ENCODE assay signal across 9 cellular contexts in genomic region chr15:67188551-67189218, GRCh38.
A peak's percentile ranks its signal among the peaks of the same experiment; 100 is the strongest.
DNase-seq lines count a peak whose midpoint lies in the region; TF ChIP-seq lines count a peak whose summit lies in the region.
"Had no signal": no experiment of that assay in that cellular context is flagged by ENCODE, and none has a peak within 500 bp of the region (broad histone marks: within the 10 kb centered on the region; RNA-seq: fewer than 3 reads in every experiment).

No MANE protein-coding gene starts in this region.

- TF ChIP-seq POLR2A in tibial nerve (IDR thresholded peaks at IDR 0.05): no peak

- H3K27me3 Mint-ChIP-seq in chondrocyte (ENCODE audit: low read depth) (no peaks in the 10 kb centered on the region), mesothelial cell of epicardium (ENCODE audit: low read depth) (no peaks in the 10 kb centered on the region)

- TF ChIP-seq CTCF in chondrocyte (IDR thresholded peaks at IDR 0.05) (no peak), mesothelial cell of epicardium (IDR thresholded peaks at IDR 0.05; ENCODE audit: unreplicated experiment) (no peak), tibial nerve (IDR thresholded peaks at IDR 0.05) (no peak)

- H3K36me3 ChIP-seq in tibial nerve: peaks cover 0 to 87% (median 6%) of the 10 kb centered on the region in 3 donors

- TF ChIP-seq EP300 in tibial nerve (IDR thresholded peaks at IDR 0.05): peak in 1 of 2 donors; percentile 84

- DNase-seq in activated CD8-positive, alpha-beta memory T cell treated with anti-CD3 and anti-CD28 coated beads for 24 hours: peak; percentile 21
- DNase-seq in activated CD8-positive, alpha-beta memory T cell treated with anti-CD3 and anti-CD28 coated beads, Interleukin-2, amount 50 U/mL, for 4 hours: no peak
- DNase-seq in chondrocyte (ENCODE audit: low spot score) (no peak), mesothelial cell of epicardium (ENCODE audit: low spot score in 2 of 2, unreplicated experiment in 2 of 2) (peak in 1 of 2 experiments; percentile 61), tibial nerve (ENCODE audit: low spot score in 2 of 2) (peak in 1 of 2 donors; percentile 86), cerebellar nuclear complex (lab: John Stamatoyannopoulos, UW) (no peak), NOMO-1 treated with dmso at 0.1 percent for 144 hours (lab: John Stamatoyannopoulos, UW; ENCODE audit: unreplicated experiment) (no peak), NCI-H526 (lab: John Stamatoyannopoulos, UW) (no peak)
- DNase-seq: activated CD4-positive, CD25-positive, alpha-beta regulatory T cell had no signal

- no peaks in the 10 kb centered on the region for H3K27me3 ChIP-seq in tibial nerve

- peaks cover 0 to 72% (median 15%) of the 10 kb centered on the region in 4 donors for H3K4me1 ChIP-seq in tibial nerve

- H3K4me1 Mint-ChIP-seq in chondrocyte (ENCODE audit: low read depth) (peaks cover 22% of the 10 kb centered on the region), mesothelial cell of epicardium (peaks cover 38% of the 10 kb centered on the region)

- no peaks in the 10 kb centered on the region for H3K9me3 Mint-ChIP-seq in chondrocyte (ENCODE audit: low read depth)
- no peaks in the 10 kb centered on the region for H3K9me3 Mint-ChIP-seq in mesothelial cell of epicardium

- peak overlapping the region; percentile 63 to 89 (median 82) for H3K27ac ChIP-seq in tibial nerve

- H3K4me3 ChIP-seq in tibial nerve: no peak overlapping the region

- no peaks in the 10 kb centered on the region for H3K9me3 ChIP-seq in tibial nerve

- H3K27ac Mint-ChIP-seq in chondrocyte (ENCODE audit: unreplicated experiment) (peak overlapping the region; percentile 49), mesothelial cell of epicardium (peak overlapping the region; percentile 96)

- 61 to 69% methylated on average over 8 of the region's 8 CpGs for WGBS in tibial nerve, 2 donors

- H3K4me3 Mint-ChIP-seq in chondrocyte (ENCODE audit: unreplicated experiment): no peak overlapping the region
- H3K4me3 Mint-ChIP-seq in mesothelial cell of epicardium: no peak overlapping the region

- H3K36me3 Mint-ChIP-seq in chondrocyte (ENCODE audit: low read depth) (peaks cover 35% of the 10 kb centered on the region), mesothelial cell of epicardium (peaks cover 45% of the 10 kb centered on the region)
